1 cellular context compared by ENCODE assay signal in genomic region chr2:43224131-43224570, GRCh38.
TF ChIP-seq lines count a peak whose summit lies in the region.

No MANE protein-coding gene starts in this region.

TF ChIP-seq in HepG2, 621 proteins besides CTCF, POLR2A, EP300 and RAD21 (continued from another document and continues in another):
- TF ChIP-seq HOXA9 (CRISPR knock-in tag; IDR thresholded peaks at IDR 0.05; ENCODE audit: borderline replicate concordance) (no peak), ZEB1 (IDR thresholded peaks at IDR 0.05; ENCODE audit: insufficient replicate concordance, low read depth) (no peak), ZNF484 (CRISPR knock-in tag; IDR thresholded peaks at IDR 0.05; ENCODE audit: borderline replicate concordance, low read depth) (no peak), IKZF4 (CRISPR knock-in tag; IDR thresholded peaks at IDR 0.05; ENCODE audit: borderline replicate concordance, low read depth, not compliant biosample characterization) (peak; percentile 60), ZKSCAN8 (CRISPR knock-in tag; IDR thresholded peaks at IDR 0.05; ENCODE audit: borderline replicate concordance) (no peak), HDAC6 (IDR thresholded peaks at IDR 0.05; ENCODE audit: low read depth, low read length) (no peak), PRMT3 (CRISPR knock-in tag; IDR thresholded peaks at IDR 0.05; ENCODE audit: borderline replicate concordance, low read depth) (no peak; the same call in 1 of the 2 replicates), ZMYM4 (CRISPR knock-in tag; IDR thresholded peaks at IDR 0.05) (0 out of 2 replicates have a peak, but pooled peaks have one; percentile 45), SIN3B (IDR thresholded peaks at IDR 0.05; ENCODE audit: low read length) (no peak), ZNF607 (CRISPR knock-in tag; IDR thresholded peaks at IDR 0.05; ENCODE audit: borderline replicate concordance) (no peak), ZBTB8A (CRISPR knock-in tag; IDR thresholded peaks at IDR 0.05; ENCODE audit: borderline replicate concordance, low read depth) (no peak), ZNF451 (CRISPR knock-in tag; IDR thresholded peaks at IDR 0.05) (no peak), ZSCAN12 (CRISPR knock-in tag; IDR thresholded peaks at IDR 0.05) (no peak), SUZ12 (IDR thresholded peaks at IDR 0.05; ENCODE audit: low read depth, low read length) (no peak), ZNF547 (CRISPR knock-in tag; IDR thresholded peaks at IDR 0.05) (peak; percentile 60; the same call in 1 of the 2 replicates), ZC3H13 (CRISPR knock-in tag; IDR thresholded peaks at IDR 0.05) (peak; percentile 99), SNAPC2 (CRISPR knock-in tag; IDR thresholded peaks at IDR 0.05) (no peak), EEA1 (CRISPR knock-in tag; IDR thresholded peaks at IDR 0.05; ENCODE audit: borderline replicate concordance) (no peak), ZNF557 (CRISPR knock-in tag; IDR thresholded peaks at IDR 0.05) (no peak), MEIS1 (CRISPR knock-in tag; IDR thresholded peaks at IDR 0.05; ENCODE audit: borderline replicate concordance) (no peak; the same call in 1 of the 2 replicates), ZFX (CRISPR knock-in tag; IDR thresholded peaks at IDR 0.05; ENCODE audit: low read depth) (peak; percentile 44; the same call in 1 of the 2 replicates), HNRNPK (IDR thresholded peaks at IDR 0.05; ENCODE audit: low read depth, low read length, poor library complexity, severe bottlenecking) (no peak), MLX (CRISPR knock-in tag; IDR thresholded peaks at IDR 0.05) (no peak), ZBTB42 (CRISPR knock-in tag; IDR thresholded peaks at IDR 0.05) (no peak), ZNF782 (CRISPR knock-in tag; IDR thresholded peaks at IDR 0.05; ENCODE audit: borderline replicate concordance) (no peak), YEATS4 (CRISPR knock-in tag; IDR thresholded peaks at IDR 0.05; ENCODE audit: borderline replicate concordance) (0 out of 2 replicates have a peak, but pooled peaks have one; percentile 2)
- TF ChIP-seq, protein P1, sequence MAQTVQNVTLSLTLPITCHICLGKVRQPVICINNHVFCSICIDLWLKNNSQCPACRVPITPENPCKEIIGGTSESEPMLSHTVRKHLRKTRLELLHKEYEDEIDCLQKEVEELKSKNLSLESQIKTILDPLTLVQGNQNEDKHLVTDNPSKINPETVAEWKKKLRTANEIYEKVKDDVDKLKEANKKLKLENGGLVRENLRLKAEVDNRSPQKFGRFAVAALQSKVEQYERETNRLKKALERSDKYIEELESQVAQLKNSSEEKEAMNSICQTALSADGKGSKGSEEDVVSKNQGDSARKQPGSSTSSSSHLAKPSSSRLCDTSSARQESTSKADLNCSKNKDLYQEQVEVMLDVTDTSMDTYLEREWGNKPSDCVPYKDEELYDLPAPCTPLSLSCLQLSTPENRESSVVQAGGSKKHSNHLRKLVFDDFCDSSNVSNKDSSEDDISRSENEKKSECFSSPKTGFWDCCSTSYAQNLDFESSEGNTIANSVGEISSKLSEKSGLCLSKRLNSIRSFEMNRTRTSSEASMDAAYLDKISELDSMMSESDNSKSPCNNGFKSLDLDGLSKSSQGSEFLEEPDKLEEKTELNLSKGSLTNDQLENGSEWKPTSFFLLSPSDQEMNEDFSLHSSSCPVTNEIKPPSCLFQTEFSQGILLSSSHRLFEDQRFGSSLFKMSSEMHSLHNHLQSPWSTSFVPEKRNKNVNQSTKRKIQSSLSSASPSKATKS (CRISPR knock-in tag; IDR thresholded peaks at IDR 0.05) = no peak
- TF ChIP-seq, protein P2, sequence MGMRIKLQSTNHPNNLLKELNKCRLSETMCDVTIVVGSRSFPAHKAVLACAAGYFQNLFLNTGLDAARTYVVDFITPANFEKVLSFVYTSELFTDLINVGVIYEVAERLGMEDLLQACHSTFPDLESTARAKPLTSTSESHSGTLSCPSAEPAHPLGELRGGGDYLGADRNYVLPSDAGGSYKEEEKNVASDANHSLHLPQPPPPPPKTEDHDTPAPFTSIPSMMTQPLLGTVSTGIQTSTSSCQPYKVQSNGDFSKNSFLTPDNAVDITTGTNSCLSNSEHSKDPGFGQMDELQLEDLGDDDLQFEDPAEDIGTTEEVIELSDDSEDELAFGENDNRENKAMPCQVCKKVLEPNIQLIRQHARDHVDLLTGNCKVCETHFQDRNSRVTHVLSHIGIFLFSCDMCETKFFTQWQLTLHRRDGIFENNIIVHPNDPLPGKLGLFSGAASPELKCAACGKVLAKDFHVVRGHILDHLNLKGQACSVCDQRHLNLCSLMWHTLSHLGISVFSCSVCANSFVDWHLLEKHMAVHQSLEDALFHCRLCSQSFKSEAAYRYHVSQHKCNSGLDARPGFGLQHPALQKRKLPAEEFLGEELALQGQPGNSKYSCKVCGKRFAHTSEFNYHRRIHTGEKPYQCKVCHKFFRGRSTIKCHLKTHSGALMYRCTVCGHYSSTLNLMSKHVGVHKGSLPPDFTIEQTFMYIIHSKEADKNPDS (CRISPR knock-in tag; IDR thresholded peaks at IDR 0.05) = no peak
- TF ChIP-seq, protein P3, sequence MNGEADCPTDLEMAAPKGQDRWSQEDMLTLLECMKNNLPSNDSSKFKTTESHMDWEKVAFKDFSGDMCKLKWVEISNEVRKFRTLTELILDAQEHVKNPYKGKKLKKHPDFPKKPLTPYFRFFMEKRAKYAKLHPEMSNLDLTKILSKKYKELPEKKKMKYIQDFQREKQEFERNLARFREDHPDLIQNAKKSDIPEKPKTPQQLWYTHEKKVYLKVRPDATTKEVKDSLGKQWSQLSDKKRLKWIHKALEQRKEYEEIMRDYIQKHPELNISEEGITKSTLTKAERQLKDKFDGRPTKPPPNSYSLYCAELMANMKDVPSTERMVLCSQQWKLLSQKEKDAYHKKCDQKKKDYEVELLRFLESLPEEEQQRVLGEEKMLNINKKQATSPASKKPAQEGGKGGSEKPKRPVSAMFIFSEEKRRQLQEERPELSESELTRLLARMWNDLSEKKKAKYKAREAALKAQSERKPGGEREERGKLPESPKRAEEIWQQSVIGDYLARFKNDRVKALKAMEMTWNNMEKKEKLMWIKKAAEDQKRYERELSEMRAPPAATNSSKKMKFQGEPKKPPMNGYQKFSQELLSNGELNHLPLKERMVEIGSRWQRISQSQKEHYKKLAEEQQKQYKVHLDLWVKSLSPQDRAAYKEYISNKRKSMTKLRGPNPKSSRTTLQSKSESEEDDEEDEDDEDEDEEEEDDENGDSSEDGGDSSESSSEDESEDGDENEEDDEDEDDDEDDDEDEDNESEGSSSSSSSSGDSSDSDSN (CRISPR knock-in tag; IDR thresholded peaks at IDR 0.05) = peak; percentile 91
- TF ChIP-seq, protein P4, sequence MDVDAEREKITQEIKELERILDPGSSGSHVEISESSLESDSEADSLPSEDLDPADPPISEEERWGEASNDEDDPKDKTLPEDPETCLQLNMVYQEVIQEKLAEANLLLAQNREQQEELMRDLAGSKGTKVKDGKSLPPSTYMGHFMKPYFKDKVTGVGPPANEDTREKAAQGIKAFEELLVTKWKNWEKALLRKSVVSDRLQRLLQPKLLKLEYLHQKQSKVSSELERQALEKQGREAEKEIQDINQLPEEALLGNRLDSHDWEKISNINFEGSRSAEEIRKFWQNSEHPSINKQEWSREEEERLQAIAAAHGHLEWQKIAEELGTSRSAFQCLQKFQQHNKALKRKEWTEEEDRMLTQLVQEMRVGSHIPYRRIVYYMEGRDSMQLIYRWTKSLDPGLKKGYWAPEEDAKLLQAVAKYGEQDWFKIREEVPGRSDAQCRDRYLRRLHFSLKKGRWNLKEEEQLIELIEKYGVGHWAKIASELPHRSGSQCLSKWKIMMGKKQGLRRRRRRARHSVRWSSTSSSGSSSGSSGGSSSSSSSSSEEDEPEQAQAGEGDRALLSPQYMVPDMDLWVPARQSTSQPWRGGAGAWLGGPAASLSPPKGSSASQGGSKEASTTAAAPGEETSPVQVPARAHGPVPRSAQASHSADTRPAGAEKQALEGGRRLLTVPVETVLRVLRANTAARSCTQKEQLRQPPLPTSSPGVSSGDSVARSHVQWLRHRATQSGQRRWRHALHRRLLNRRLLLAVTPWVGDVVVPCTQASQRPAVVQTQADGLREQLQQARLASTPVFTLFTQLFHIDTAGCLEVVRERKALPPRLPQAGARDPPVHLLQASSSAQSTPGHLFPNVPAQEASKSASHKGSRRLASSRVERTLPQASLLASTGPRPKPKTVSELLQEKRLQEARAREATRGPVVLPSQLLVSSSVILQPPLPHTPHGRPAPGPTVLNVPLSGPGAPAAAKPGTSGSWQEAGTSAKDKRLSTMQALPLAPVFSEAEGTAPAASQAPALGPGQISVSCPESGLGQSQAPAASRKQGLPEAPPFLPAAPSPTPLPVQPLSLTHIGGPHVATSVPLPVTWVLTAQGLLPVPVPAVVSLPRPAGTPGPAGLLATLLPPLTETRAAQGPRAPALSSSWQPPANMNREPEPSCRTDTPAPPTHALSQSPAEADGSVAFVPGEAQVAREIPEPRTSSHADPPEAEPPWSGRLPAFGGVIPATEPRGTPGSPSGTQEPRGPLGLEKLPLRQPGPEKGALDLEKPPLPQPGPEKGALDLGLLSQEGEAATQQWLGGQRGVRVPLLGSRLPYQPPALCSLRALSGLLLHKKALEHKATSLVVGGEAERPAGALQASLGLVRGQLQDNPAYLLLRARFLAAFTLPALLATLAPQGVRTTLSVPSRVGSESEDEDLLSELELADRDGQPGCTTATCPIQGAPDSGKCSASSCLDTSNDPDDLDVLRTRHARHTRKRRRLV (CRISPR knock-in tag; IDR thresholded peaks at IDR 0.05) = no peak
- TF ChIP-seq, protein P5, sequence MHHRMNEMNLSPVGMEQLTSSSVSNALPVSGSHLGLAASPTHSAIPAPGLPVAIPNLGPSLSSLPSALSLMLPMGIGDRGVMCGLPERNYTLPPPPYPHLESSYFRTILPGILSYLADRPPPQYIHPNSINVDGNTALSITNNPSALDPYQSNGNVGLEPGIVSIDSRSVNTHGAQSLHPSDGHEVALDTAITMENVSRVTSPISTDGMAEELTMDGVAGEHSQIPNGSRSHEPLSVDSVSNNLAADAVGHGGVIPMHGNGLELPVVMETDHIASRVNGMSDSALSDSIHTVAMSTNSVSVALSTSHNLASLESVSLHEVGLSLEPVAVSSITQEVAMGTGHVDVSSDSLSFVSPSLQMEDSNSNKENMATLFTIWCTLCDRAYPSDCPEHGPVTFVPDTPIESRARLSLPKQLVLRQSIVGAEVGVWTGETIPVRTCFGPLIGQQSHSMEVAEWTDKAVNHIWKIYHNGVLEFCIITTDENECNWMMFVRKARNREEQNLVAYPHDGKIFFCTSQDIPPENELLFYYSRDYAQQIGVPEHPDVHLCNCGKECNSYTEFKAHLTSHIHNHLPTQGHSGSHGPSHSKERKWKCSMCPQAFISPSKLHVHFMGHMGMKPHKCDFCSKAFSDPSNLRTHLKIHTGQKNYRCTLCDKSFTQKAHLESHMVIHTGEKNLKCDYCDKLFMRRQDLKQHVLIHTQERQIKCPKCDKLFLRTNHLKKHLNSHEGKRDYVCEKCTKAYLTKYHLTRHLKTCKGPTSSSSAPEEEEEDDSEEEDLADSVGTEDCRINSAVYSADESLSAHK (CRISPR knock-in tag; IDR thresholded peaks at IDR 0.05; ENCODE audit: borderline replicate concordance) = no peak
- TF ChIP-seq, protein P6, sequence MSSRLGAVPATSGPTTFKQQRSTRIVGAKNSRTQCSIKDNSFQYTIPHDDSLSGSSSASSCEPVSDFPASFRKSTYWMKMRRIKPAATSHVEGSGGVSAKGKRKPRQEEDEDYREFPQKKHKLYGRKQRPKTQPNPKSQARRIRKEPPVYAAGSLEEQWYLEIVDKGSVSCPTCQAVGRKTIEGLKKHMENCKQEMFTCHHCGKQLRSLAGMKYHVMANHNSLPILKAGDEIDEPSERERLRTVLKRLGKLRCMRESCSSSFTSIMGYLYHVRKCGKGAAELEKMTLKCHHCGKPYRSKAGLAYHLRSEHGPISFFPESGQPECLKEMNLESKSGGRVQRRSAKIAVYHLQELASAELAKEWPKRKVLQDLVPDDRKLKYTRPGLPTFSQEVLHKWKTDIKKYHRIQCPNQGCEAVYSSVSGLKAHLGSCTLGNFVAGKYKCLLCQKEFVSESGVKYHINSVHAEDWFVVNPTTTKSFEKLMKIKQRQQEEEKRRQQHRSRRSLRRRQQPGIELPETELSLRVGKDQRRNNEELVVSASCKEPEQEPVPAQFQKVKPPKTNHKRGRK (CRISPR knock-in tag; IDR thresholded peaks at IDR 0.05) = no peak
- TF ChIP-seq, protein P7, sequence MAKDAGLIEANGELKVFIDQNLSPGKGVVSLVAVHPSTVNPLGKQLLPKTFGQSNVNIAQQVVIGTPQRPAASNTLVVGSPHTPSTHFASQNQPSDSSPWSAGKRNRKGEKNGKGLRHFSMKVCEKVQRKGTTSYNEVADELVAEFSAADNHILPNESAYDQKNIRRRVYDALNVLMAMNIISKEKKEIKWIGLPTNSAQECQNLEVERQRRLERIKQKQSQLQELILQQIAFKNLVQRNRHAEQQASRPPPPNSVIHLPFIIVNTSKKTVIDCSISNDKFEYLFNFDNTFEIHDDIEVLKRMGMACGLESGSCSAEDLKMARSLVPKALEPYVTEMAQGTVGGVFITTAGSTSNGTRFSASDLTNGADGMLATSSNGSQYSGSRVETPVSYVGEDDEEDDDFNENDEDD (CRISPR knock-in tag; IDR thresholded peaks at IDR 0.05; ENCODE audit: borderline replicate concordance) = 0 out of 2 replicates have a peak, but pooled peaks have one; percentile 39
- TF ChIP-seq, protein P8, sequence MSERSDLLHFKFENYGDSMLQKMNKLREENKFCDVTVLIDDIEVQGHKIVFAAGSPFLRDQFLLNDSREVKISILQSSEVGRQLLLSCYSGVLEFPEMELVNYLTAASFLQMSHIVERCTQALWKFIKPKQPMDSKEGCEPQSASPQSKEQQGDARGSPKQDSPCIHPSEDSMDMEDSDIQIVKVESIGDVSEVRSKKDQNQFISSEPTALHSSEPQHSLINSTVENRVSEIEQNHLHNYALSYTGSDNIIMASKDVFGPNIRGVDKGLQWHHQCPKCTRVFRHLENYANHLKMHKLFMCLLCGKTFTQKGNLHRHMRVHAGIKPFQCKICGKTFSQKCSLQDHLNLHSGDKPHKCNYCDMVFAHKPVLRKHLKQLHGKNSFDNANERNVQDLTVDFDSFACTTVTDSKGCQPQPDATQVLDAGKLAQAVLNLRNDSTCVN (CRISPR knock-in tag; IDR thresholded peaks at IDR 0.05; ENCODE audit: borderline replicate concordance) = no peak
- TF ChIP-seq, protein P9, sequence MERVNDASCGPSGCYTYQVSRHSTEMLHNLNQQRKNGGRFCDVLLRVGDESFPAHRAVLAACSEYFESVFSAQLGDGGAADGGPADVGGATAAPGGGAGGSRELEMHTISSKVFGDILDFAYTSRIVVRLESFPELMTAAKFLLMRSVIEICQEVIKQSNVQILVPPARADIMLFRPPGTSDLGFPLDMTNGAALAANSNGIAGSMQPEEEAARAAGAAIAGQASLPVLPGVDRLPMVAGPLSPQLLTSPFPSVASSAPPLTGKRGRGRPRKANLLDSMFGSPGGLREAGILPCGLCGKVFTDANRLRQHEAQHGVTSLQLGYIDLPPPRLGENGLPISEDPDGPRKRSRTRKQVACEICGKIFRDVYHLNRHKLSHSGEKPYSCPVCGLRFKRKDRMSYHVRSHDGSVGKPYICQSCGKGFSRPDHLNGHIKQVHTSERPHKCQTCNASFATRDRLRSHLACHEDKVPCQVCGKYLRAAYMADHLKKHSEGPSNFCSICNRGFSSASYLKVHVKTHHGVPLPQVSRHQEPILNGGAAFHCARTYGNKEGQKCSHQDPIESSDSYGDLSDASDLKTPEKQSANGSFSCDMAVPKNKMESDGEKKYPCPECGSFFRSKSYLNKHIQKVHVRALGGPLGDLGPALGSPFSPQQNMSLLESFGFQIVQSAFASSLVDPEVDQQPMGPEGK (CRISPR knock-in tag; IDR thresholded peaks at IDR 0.05) = peak; percentile 98
